In the genomic region with DNA sequence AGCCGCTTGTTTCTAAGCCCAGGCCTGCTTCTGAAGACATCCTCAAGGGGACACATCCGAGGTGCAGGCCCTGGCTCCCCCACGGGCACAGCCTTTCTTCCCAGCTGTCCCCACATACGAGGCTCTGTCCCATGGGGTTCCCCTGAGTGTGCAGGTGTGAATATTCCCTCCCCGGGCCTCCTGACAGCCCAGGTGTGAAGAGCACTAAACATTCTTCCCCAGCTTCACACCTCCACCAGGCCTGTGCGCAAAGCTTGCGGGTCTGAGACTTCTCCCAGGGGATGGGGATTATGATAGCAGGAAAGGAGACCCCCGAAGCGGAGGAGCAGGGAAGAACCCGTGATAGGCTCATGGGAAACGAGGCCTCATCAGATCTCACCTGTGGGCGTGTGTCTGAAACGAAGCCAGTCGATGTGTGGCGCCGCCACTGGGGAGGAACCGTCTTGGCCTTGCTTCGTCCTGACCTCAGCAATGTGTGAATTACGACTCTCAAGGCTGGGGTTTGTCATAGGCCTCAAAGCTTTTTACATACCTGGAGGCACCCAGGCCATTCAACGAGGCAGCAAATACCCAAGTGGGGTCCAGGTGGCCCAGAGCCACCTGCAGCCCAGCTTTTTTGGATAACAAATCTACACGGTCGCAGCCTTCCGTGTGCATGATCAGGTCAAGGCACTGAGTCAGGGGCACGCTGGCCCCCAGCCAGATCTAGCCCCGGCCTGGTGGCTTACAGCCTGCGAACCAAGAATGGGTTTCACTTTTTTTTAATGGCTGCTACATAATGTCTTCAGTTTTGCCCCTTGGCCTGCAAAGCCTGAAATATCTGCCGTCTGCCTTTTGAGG, we compare ENCODE assay signal across 20 cellular contexts.
DNase-seq lines count a peak whose midpoint lies in the region; ATAC-seq and TF ChIP-seq lines count a peak whose summit lies in the region.
"Had no signal": no experiment of that assay in that cellular context is flagged by ENCODE, and none has a peak within 500 bp of the region (broad histone marks: within the 10 kb centered on the region; RNA-seq: fewer than 3 reads in every experiment).

No MANE protein-coding gene starts in this region.

- no peaks in the 10 kb centered on the region for H3F3A ChIP-seq in PC-3 (ENCODE audit: low read length, unreplicated experiment)

- H3K4me1 Mint-ChIP-seq in chondrocyte (ENCODE audit: low read depth) (peaks cover 27% of the 10 kb centered on the region), type B pancreatic cell (ENCODE audit: unreplicated experiment) (peaks cover 10% of the 10 kb centered on the region)

- no peak overlapping the region for H3K4me3 Mint-ChIP-seq in chondrocyte (ENCODE audit: unreplicated experiment)
- no peak overlapping the region for H3K4me3 Mint-ChIP-seq in type B pancreatic cell
- H3K4me3 Mint-ChIP-seq: activated CD8-positive, alpha-beta T cell treated with anti-CD3 and anti-CD28 coated beads for 36 hours; CD4-positive, alpha-beta T cell had no signal

- CTCF ChIA-PET in PC-3 (lab: Charles Lee): no interaction called here
- CTCF ChIA-PET in OCI-LY7 (lab: Charles Lee; ENCODE audit: unreplicated experiment): no interaction called here

- no peak overlapping the region for H2AFZ ChIP-seq in PC-3 (ENCODE audit: low read length)
- H2AFZ ChIP-seq in OCI-LY7 (ENCODE audit: low read length): no peak overlapping the region

- intact Hi-C loops in PC-3 (cut with micrococcal nuclease) (loop anchor here (10.0 kb wide), 1 partner anchor 132 kb away; a partner anchor contains a TSS), OCI-LY7 (cut with micrococcal nuclease; ENCODE audit: unreplicated experiment) (no loop called here), lower leg skin (cut with DNase I; ENCODE audit: low total_unique reads) (no loop called here)

- BruUV-seq in PC-3 (replicated peaks; lab: Mats Ljungman, UMichigan) (no TSS peak), OCI-LY7 (replicated peaks; lab: Mats Ljungman, UMichigan) (no TSS peak)

- no peaks in the 10 kb centered on the region for H4K20me1 ChIP-seq in PC-3 (ENCODE audit: low read length)
- H4K20me1 ChIP-seq in OCI-LY7 (ENCODE audit: insufficient read depth, low read length): no peaks in the 10 kb centered on the region

- no peak for TF ChIP-seq POLR2A in lower leg skin (IDR thresholded peaks at IDR 0.05)

- POLR2A ChIA-PET in PC-3 (lab: Charles Lee; ENCODE audit: unreplicated experiment): interaction anchor here (0.6 kb wide), 1 partner anchor 16 kb away, joined by 3 read pairs; no protein-coding TSS in a partner anchor
- POLR2A ChIA-PET in OCI-LY7 (lab: Charles Lee): no interaction called here

- H3K36me3 Mint-ChIP-seq in chondrocyte (ENCODE audit: low read depth): peaks cover 27% of the 10 kb centered on the region
- H3K36me3 Mint-ChIP-seq in type B pancreatic cell: peaks cover 10% of the 10 kb centered on the region

- no peak overlapping the region for H3K9ac ChIP-seq in PC-3 (ENCODE audit: low read length)

- H3K4me1 ChIP-seq in PC-3 (ENCODE audit: insufficient read depth, low read length) (peaks cover 17% of the 10 kb centered on the region), mesodermal cell (ENCODE audit: control insufficient read depth, insufficient read depth, low read length, poor library complexity, severe bottlenecking) (peaks cover 11% of the 10 kb centered on the region), OCI-LY7 (ENCODE audit: insufficient read depth, low read length, poor library complexity, severe bottlenecking) (peaks cover 12% of the 10 kb centered on the region)
- H3K4me1 ChIP-seq: adrenal gland had no signal

- H3K9me3 Mint-ChIP-seq in chondrocyte (ENCODE audit: low read depth): no peaks in the 10 kb centered on the region
- no peaks in the 10 kb centered on the region for H3K9me3 Mint-ChIP-seq in type B pancreatic cell
- H3K9me3 Mint-ChIP-seq: activated CD8-positive, alpha-beta T cell treated with anti-CD3 and anti-CD28 coated beads for 36 hours; CD4-positive, alpha-beta T cell; naive thymus-derived CD8-positive, alpha-beta T cell had no signal

- H3K36me3 ChIP-seq in PC-3 (ENCODE audit: low read depth, low read length) (no peaks in the 10 kb centered on the region), mesodermal cell (ENCODE audit: control insufficient read depth, insufficient read depth, low read length) (peaks cover 63% of the 10 kb centered on the region), OCI-LY7 (ENCODE audit: insufficient read depth, low read length) (no peaks in the 10 kb centered on the region)
- H3K36me3 ChIP-seq: cardiac muscle cell had no signal

- no peak overlapping the region for H3K4me2 ChIP-seq in PC-3 (ENCODE audit: low read length)
- no peak overlapping the region for H3K4me2 ChIP-seq in OCI-LY7 (ENCODE audit: low read length)

- H3K9me3 ChIP-seq in PC-3 (ENCODE audit: low read length) (no peaks in the 10 kb centered on the region), mesodermal cell (ENCODE audit: control insufficient read depth, low read length) (no peaks in the 10 kb centered on the region), OCI-LY7 (ENCODE audit: low read length) (no peaks in the 10 kb centered on the region)
- H3K9me3 ChIP-seq: adrenal gland, heart right ventricle, sigmoid colon had no signal

- DNase-seq in PC-3 (no peak), chondrocyte (ENCODE audit: low spot score) (peak; percentile 69), type B pancreatic cell (ENCODE audit: extremely low spot score, unreplicated experiment) (no peak), OCI-LY7 (ENCODE audit: low spot score) (no peak), lower leg skin (ENCODE audit: low spot score in 2 of 2) (no peak)
- DNase-seq: activated CD8-positive, alpha-beta T cell treated with anti-CD3 and anti-CD28 coated beads for 36 hours; activated T-cell treated with anti-CD3 and anti-CD28 coated beads for 4 hours; CD4-positive, alpha-beta T cell; dermis blood vessel endothelial cell; DMS 273 treated with DMSO at 0.1 percent for 48 hours; heart right ventricle; naive thymus-derived CD8-positive, alpha-beta T cell; NCI-H146; NCI-H524 treated with DMSO at 0.1 percent for 48 hours; sigmoid colon had no signal

- H3K9me2 ChIP-seq in PC-3 (replicated peaks; ENCODE audit: low read length) (no peaks in the 10 kb centered on the region), OCI-LY7 (ENCODE audit: insufficient read depth, low read length) (no peaks in the 10 kb centered on the region)

- 87 to 88% methylated on average over 24 to 25 of the region's 27 CpGs for whole genome bisulfite sequencing in mesodermal cell (ENCODE audit: insufficient coverage in 2 of 2), 2 experiments
- 79 to 82% methylated on average over 27 of the region's 27 CpGs for WGBS in lower leg skin, 2 donors

- H3K4me3 ChIP-seq in PC-3 (ENCODE audit: low read length) (no peak overlapping the region), mesodermal cell (ENCODE audit: extremely low read depth, insufficient read depth, low read length, poor library complexity, severe bottlenecking) (no peak overlapping the region), OCI-LY7 (ENCODE audit: low read depth, low read length, poor library complexity, severe bottlenecking) (no peak overlapping the region), lower leg skin (ENCODE audit: low read depth, poor library complexity, severe bottlenecking) (no peak overlapping the region)
- H3K4me3 ChIP-seq: adrenal gland, cardiac muscle cell, heart right ventricle, sigmoid colon had no signal

- no peaks in the 10 kb centered on the region for H3K79me2 ChIP-seq in PC-3 (ENCODE audit: low read length)
- no peaks in the 10 kb centered on the region for H3K79me2 ChIP-seq in OCI-LY7 (ENCODE audit: insufficient read depth, low read depth, low read length)

- H3K27ac ChIP-seq in PC-3 (ENCODE audit: low read length): peak overlapping the region; percentile 42
- peak overlapping the region; percentile 53 for H3K27ac ChIP-seq in mesodermal cell (ENCODE audit: low read depth, low read length, severe bottlenecking)
- H3K27ac ChIP-seq in OCI-LY7 (ENCODE audit: low read depth, low read length, poor library complexity, severe bottlenecking): no peak overlapping the region
- H3K27ac ChIP-seq: adrenal gland, cardiac muscle cell, heart right ventricle, sigmoid colon had no signal

- H3K27me3 Mint-ChIP-seq in chondrocyte (ENCODE audit: low read depth) (no peaks in the 10 kb centered on the region), type B pancreatic cell (no peaks in the 10 kb centered on the region)
- H3K27me3 Mint-ChIP-seq: activated CD8-positive, alpha-beta T cell treated with anti-CD3 and anti-CD28 coated beads for 36 hours; CD4-positive, alpha-beta T cell; naive thymus-derived CD8-positive, alpha-beta T cell had no signal

- no peaks in the 10 kb centered on the region for H3K27me3 ChIP-seq in PC-3 (ENCODE audit: low read length)
- H3K27me3 ChIP-seq: adrenal gland, cardiac muscle cell, heart right ventricle, sigmoid colon had no signal

- H3K27ac Mint-ChIP-seq in chondrocyte (ENCODE audit: unreplicated experiment): peak overlapping the region; percentile 98
- H3K27ac Mint-ChIP-seq in type B pancreatic cell: peak overlapping the region; percentile 58
- H3K27ac Mint-ChIP-seq: activated CD8-positive, alpha-beta T cell treated with anti-CD3 and anti-CD28 coated beads for 36 hours; CD4-positive, alpha-beta T cell had no signal

- no peak for TF ChIP-seq CTCF in PC-3 (conservative IDR thresholded peaks at IDR 0.05; ENCODE audit: low read depth, low read length)
- TF ChIP-seq CTCF in chondrocyte (IDR thresholded peaks at IDR 0.05): no peak
- no peak for TF ChIP-seq CTCF in type B pancreatic cell (conservative IDR thresholded peaks at IDR 0.05)
- TF ChIP-seq CTCF in OCI-LY7 (conservative IDR thresholded peaks at IDR 0.05; ENCODE audit: low read length): no peak
- no peak for TF ChIP-seq CTCF in lower leg skin (IDR thresholded peaks at IDR 0.05)

- ATAC-seq in PC-3 (no peak), HG03039 (IDR thresholded peaks at IDR 0.05; ENCODE audit: unreplicated experiment) (no peak)
- ATAC-seq: activated CD4-positive, CD25-positive, alpha-beta regulatory T cell treated with anti-CD3 and anti-CD28 coated beads, Interleukin-2, amount 50 U/mL, for 24 hours; activated CD8-positive, alpha-beta T cell treated with anti-CD3 and anti-CD28 coated beads for 36 hours; heart right ventricle; naive thymus-derived CD8-positive, alpha-beta T cell had no signal
